Comparison of ENCODE assay signal across 1 cellular context in genomic region chr10:97331304-97331703, GRCh38.
TF ChIP-seq lines count a peak whose summit lies in the region.

No MANE protein-coding gene starts in this region.

TF ChIP-seq in K562, 482 proteins besides CTCF, POLR2A, EP300 and RAD21:
- TF ChIP-seq HES1 (IDR thresholded peaks at IDR 0.05; ENCODE audit: low read depth) (no peak), TFAP4 (CRISPR knock-in tag; IDR thresholded peaks at IDR 0.05; ENCODE audit: borderline replicate concordance) (0 out of 2 replicates have a peak, but pooled peaks have one; percentile 20)
